In the genomic region with DNA sequence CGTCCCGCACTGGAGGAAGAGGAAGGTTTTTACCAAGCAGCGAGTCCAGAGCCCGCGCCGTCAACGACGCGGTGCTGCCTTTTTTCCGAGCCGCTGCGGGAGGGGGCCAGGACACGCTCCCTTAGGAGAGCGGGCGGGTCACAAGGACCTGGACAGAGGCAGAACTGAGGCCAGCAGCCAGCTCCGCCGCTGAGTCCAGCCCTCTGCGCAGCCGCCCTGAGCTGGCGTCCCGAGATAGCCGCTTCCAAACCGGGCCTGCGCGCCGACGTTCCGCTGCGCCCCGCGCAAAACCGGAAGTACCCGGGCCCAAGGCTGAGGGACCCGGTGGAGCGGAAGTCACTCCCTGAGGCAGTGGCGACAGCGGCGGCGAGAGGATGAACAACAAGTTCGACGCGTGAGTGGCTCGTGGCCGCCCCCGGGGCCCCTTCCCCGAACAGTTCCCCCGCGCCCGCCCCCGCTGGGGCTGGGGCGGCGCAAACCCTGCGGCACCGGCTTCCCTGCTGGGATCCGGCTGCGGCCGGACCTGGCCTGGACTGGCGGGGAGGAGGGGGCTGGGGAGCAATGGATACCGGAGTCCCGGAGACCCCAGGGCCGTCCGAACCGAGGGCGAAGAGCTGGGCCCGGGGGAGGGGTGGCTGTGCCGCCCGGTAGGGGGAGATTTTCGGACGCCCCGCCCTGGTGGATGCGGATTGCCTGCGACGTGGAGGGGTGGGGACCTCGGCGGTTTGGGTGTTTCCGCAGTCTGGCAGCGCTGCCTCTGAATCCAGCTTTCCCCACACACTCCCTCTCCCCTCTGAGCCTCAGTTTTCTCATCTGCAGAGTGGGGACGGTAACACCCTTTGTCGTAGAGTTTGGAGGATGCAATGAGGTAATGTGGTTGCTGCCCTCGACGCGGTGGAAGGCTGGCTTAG, we compare ENCODE assay signal across 1 cellular context.
A peak's percentile ranks its signal among the peaks of the same experiment; 100 is the strongest.
TF ChIP-seq lines count a peak whose summit lies in the region.

Gene EIF4E2, plus strand, starts transcription at position 339 of the 911 bp plus-strand sequence. Its CDS starts 36 bp downstream, at position 375.
Gene TIGD1, minus strand, starts transcription at position 207 of the 911 bp plus-strand sequence. CDS start 675 bp downstream, outside the sequence.

TF ChIP-seq in K562, 482 proteins besides CTCF, POLR2A, EP300 and RAD21 (continued from another document):
- TF ChIP-seq FOXP1 (CRISPR knock-in tag; IDR thresholded peaks at IDR 0.05) (peak; percentile 85), ZBTB9 (CRISPR knock-in tag; IDR thresholded peaks at IDR 0.05) (peak; percentile 35; the same call in 1 of the 2 replicates), ZBTB2 (IDR thresholded peaks at IDR 0.05) (peak; percentile 89), PRPF4 (IDR thresholded peaks at IDR 0.05; ENCODE audit: insufficient read depth, low read depth, low read length, poor library complexity, severe bottlenecking) (peak; percentile 64), SRF (CRISPR knock-in tag; IDR thresholded peaks at IDR 0.05) (peak in 1 of 2 experiments; percentile 47; a peak in 1 of 4 replicates), ZFP1 (CRISPR knock-in tag; IDR thresholded peaks at IDR 0.05) (no peak), POLR3G (IDR thresholded peaks at IDR 0.05; ENCODE audit: extremely low read depth, insufficient read length, insufficient replicate concordance) (no peak), SMAD4 (CRISPR knock-in tag; conservative IDR thresholded peaks at IDR 0.05) (0 out of 2 replicates have a peak, but pooled peaks have one; percentile 48), EGR1 (conservative IDR thresholded peaks at IDR 0.05) (peak; percentile 97), ELF1 (tag; IDR thresholded peaks at IDR 0.05) (peak; percentile 75), HMGXB4 (CRISPR knock-in tag; IDR thresholded peaks at IDR 0.05) (0 out of 2 replicates have a peak, but pooled peaks have one; percentile 41), ZNF140 (CRISPR knock-in tag; IDR thresholded peaks at IDR 0.05) (no peak), SPI1 (IDR thresholded peaks at IDR 0.05; ENCODE audit: borderline replicate concordance, low read depth, low read length) (peak; percentile 63), SOX6 (IDR thresholded peaks at IDR 0.05) (0 out of 2 replicates have a peak, but pooled peaks have one; percentile 49), TAF15 (IDR thresholded peaks at IDR 0.05; ENCODE audit: low read depth, low read length) (no peak), HCFC1 (IDR thresholded peaks at IDR 0.05; ENCODE audit: low read depth, low read length) (peak; percentile 82)
- TF ChIP-seq, protein P1, sequence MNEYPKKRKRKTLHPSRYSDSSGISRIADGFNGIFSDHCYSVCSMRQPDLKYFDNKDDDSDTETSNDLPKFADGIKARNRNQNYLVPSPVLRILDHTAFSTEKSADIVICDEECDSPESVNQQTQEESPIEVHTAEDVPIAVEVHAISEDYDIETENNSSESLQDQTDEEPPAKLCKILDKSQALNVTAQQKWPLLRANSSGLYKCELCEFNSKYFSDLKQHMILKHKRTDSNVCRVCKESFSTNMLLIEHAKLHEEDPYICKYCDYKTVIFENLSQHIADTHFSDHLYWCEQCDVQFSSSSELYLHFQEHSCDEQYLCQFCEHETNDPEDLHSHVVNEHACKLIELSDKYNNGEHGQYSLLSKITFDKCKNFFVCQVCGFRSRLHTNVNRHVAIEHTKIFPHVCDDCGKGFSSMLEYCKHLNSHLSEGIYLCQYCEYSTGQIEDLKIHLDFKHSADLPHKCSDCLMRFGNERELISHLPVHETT (CRISPR knock-in tag; conservative IDR thresholded peaks at IDR 0.05 in 1 of 2, IDR thresholded peaks at IDR 0.05 in 1 of 2) = peak in 1 of 2 experiments; percentile 94; a peak in 2 of 4 replicates
